In genomic region chr15:93917181-93917580, GRCh38 we compare ENCODE assay signal across 37 cellular contexts.
"Had no signal": no experiment of that assay in that cellular context is flagged by ENCODE, and none has a peak within 500 bp of the region (broad histone marks: within the 10 kb centered on the region; RNA-seq: fewer than 3 reads in every experiment).

No MANE protein-coding gene starts in this region.

- H3K4me3 Mint-ChIP-seq: activated CD4-positive, alpha-beta memory T cell treated with anti-CD3 and anti-CD28 coated beads, Interleukin-2, amount 10 ng/mL, durations not matched to agents 7 days and 5 days; activated CD4-positive, alpha-beta T cell treated with anti-CD3 and anti-CD28 coated beads for 36 hours; activated CD4-positive, alpha-beta T cell treated with anti-CD3 and anti-CD28 coated beads, Interleukin-2, amount 10 ng/mL, durations not matched to agents 7 days and 5 days; activated CD8-positive, alpha-beta memory T cell treated with anti-CD3 and anti-CD28 coated beads, Interleukin-2, amount 10 ng/mL, durations not matched to agents 7 days and 5 days; activated CD8-positive, alpha-beta T cell treated with anti-CD3 and anti-CD28 coated beads, Interleukin-2, amount 10 ng/mL, durations not matched to agents 7 days and 5 days; activated naive CD4-positive, alpha-beta T cell treated with anti-CD3 and anti-CD28 coated beads, Interleukin-2, amount 10 ng/mL, durations not matched to agents 7 days and 5 days; activated naive CD4-positive, alpha-beta T cell treated with anti-CD3 and anti-CD28 coated beads, Interleukin-2, amount 50 U/mL, for 24 hours; activated naive CD8-positive, alpha-beta T cell; activated naive CD8-positive, alpha-beta T cell treated with anti-CD3 and anti-CD28 coated beads, Interleukin-2, amount 10 ng/mL, durations not matched to agents 7 days and 5 days; activated naive CD8-positive, alpha-beta T cell treated with anti-CD3 and anti-CD28 coated beads, Interleukin-2, amount 50 U/mL, for 24 hours; activated T-cell treated with anti-CD3 and anti-CD28 coated beads, Interleukin-2, amount 50 U/mL, for 24 hours; brain; central memory CD8-positive, alpha-beta T cell; T-helper 1 cell treated with Interleukin-12 subunit alpha and Interleukin-12 subunit beta and Interleukin-4 antibody, amounts not matched to agents 30 μg/mL and 1 μg/mL, for 36 hours; T-helper 2 cell treated with Interferon-gamma antibody and Interleukin-4, amounts not matched to agents 5 μg/mL and 100 μg/mL, for 36 hours had no signal

- H3K27ac ChIP-seq: ascending aorta, cardiac muscle cell, VCaP had no signal

- H3K9me3 Mint-ChIP-seq: activated CD4-positive, alpha-beta memory T cell treated with anti-CD3 and anti-CD28 coated beads, Interleukin-2, amount 10 ng/mL, durations not matched to agents 7 days and 5 days; activated CD4-positive, alpha-beta T cell treated with anti-CD3 and anti-CD28 coated beads, Interleukin-2, amount 10 ng/mL, durations not matched to agents 7 days and 5 days; activated naive CD4-positive, alpha-beta T cell treated with anti-CD3 and anti-CD28 coated beads, Interleukin-2, amount 10 ng/mL, durations not matched to agents 7 days and 5 days; activated naive CD8-positive, alpha-beta T cell treated with anti-CD3 and anti-CD28 coated beads, Interleukin-2, amount 10 ng/mL, durations not matched to agents 7 days and 5 days; activated T-helper 2 cell treated with anti-CD3 and anti-CD28 coated beads, Interferon-gamma antibody, Interleukin-2, Interleukin-4, amounts not matched to agents 10 μg/mL and 5 μg/mL and 100 μg/mL, durations not matched to agents 14 hours and 24 hours and 36 hours; T-helper 1 cell treated with Interleukin-12 subunit alpha and Interleukin-12 subunit beta and Interleukin-4 antibody, amounts not matched to agents 30 μg/mL and 1 μg/mL, for 36 hours; T-helper 2 cell treated with Interferon-gamma antibody and Interleukin-4, amounts not matched to agents 5 μg/mL and 100 μg/mL, for 36 hours had no signal

- H3K36me3 Mint-ChIP-seq: activated CD8-positive, alpha-beta memory T cell treated with anti-CD3 and anti-CD28 coated beads, Interleukin-2, amount 10 ng/mL, durations not matched to agents 7 days and 5 days; activated naive CD4-positive, alpha-beta T cell treated with anti-CD3 and anti-CD28 coated beads, Interleukin-2, amount 10 ng/mL, durations not matched to agents 7 days and 5 days; activated naive CD4-positive, alpha-beta T cell treated with anti-CD3 and anti-CD28 coated beads, Interleukin-2, amount 50 U/mL, for 24 hours; activated naive CD8-positive, alpha-beta T cell; activated naive CD8-positive, alpha-beta T cell treated with anti-CD3 and anti-CD28 coated beads, Interleukin-2, amount 10 ng/mL, durations not matched to agents 7 days and 5 days had no signal

- H3K27me3 Mint-ChIP-seq: activated CD4-positive, alpha-beta T cell treated with anti-CD3 and anti-CD28 coated beads, Interleukin-2, amount 10 ng/mL, durations not matched to agents 7 days and 5 days; activated naive CD4-positive, alpha-beta T cell treated with anti-CD3 and anti-CD28 coated beads, Interleukin-2, amount 50 U/mL, for 24 hours; activated naive CD8-positive, alpha-beta T cell treated with anti-CD3 and anti-CD28 coated beads, Interleukin-2, amount 10 ng/mL, durations not matched to agents 7 days and 5 days; activated naive CD8-positive, alpha-beta T cell treated with anti-CD3 and anti-CD28 coated beads, Interleukin-2, amount 50 U/mL, for 24 hours had no signal

- H3K27me3 ChIP-seq: ascending aorta, cardiac muscle cell had no signal

- H3K4me1 ChIP-seq: ascending aorta had no signal

- H3K4me3 ChIP-seq: ascending aorta, cardiac muscle cell had no signal

- H3K9me3 ChIP-seq: ascending aorta had no signal

- H3K36me3 ChIP-seq: ascending aorta, cardiac muscle cell had no signal

- H3K4me1 Mint-ChIP-seq: activated CD4-positive, alpha-beta memory T cell treated with anti-CD3 and anti-CD28 coated beads, Interleukin-2, amount 10 ng/mL, durations not matched to agents 7 days and 5 days; activated CD4-positive, alpha-beta T cell treated with anti-CD3 and anti-CD28 coated beads for 36 hours; activated CD4-positive, alpha-beta T cell treated with anti-CD3 and anti-CD28 coated beads, Interleukin-2, amount 10 ng/mL, durations not matched to agents 7 days and 5 days; activated CD8-positive, alpha-beta memory T cell treated with anti-CD3 and anti-CD28 coated beads, Interleukin-2, amount 10 ng/mL, durations not matched to agents 7 days and 5 days; activated naive CD4-positive, alpha-beta T cell treated with anti-CD3 and anti-CD28 coated beads, Interleukin-2, amount 10 ng/mL, durations not matched to agents 7 days and 5 days; activated naive CD4-positive, alpha-beta T cell treated with anti-CD3 and anti-CD28 coated beads, Interleukin-2, amount 50 U/mL, for 24 hours; activated naive CD8-positive, alpha-beta T cell treated with anti-CD3 and anti-CD28 coated beads, Interleukin-2, amount 10 ng/mL, durations not matched to agents 7 days and 5 days; activated naive CD8-positive, alpha-beta T cell treated with anti-CD3 and anti-CD28 coated beads, Interleukin-2, amount 50 U/mL, for 24 hours; central memory CD8-positive, alpha-beta T cell had no signal

- H3K27ac Mint-ChIP-seq: activated CD4-positive, alpha-beta memory T cell treated with anti-CD3 and anti-CD28 coated beads, Interleukin-2, amount 10 ng/mL, durations not matched to agents 7 days and 5 days; activated CD4-positive, alpha-beta T cell treated with anti-CD3 and anti-CD28 coated beads for 36 hours; activated CD4-positive, alpha-beta T cell treated with anti-CD3 and anti-CD28 coated beads, Interleukin-2, amount 10 ng/mL, durations not matched to agents 7 days and 5 days; activated CD8-positive, alpha-beta memory T cell treated with anti-CD3 and anti-CD28 coated beads, Interleukin-2, amount 10 ng/mL, durations not matched to agents 7 days and 5 days; activated CD8-positive, alpha-beta T cell treated with anti-CD3 and anti-CD28 coated beads, Interleukin-2, amount 10 ng/mL, durations not matched to agents 7 days and 5 days; activated naive CD4-positive, alpha-beta T cell treated with anti-CD3 and anti-CD28 coated beads, Interleukin-2, amount 10 ng/mL, durations not matched to agents 7 days and 5 days; activated naive CD4-positive, alpha-beta T cell treated with anti-CD3 and anti-CD28 coated beads, Interleukin-2, amount 50 U/mL, for 24 hours; activated naive CD8-positive, alpha-beta T cell; activated naive CD8-positive, alpha-beta T cell treated with anti-CD3 and anti-CD28 coated beads, Interleukin-2, amount 10 ng/mL, durations not matched to agents 7 days and 5 days; activated naive CD8-positive, alpha-beta T cell treated with anti-CD3 and anti-CD28 coated beads, Interleukin-2, amount 50 U/mL, for 24 hours; activated T-cell treated with anti-CD3 and anti-CD28 coated beads, Interleukin-2, amount 50 U/mL, for 24 hours; activated T-helper 2 cell treated with anti-CD3 and anti-CD28 coated beads, Interferon-gamma antibody, Interleukin-2, Interleukin-4, amounts not matched to agents 10 μg/mL and 5 μg/mL and 100 μg/mL, durations not matched to agents 14 hours and 24 hours and 36 hours; brain; T-helper 1 cell treated with Interleukin-12 subunit alpha and Interleukin-12 subunit beta and Interleukin-4 antibody, amounts not matched to agents 30 μg/mL and 1 μg/mL, for 36 hours; T-helper 2 cell treated with Interferon-gamma antibody and Interleukin-4, amounts not matched to agents 5 μg/mL and 100 μg/mL, for 36 hours had no signal

- ATAC-seq: activated CD4-positive, alpha-beta T cell treated with anti-CD3 and anti-CD28 coated beads for 36 hours; activated CD4-positive, CD25-positive, alpha-beta regulatory T cell treated with anti-CD3 and anti-CD28 coated beads, Interleukin-2, amount 50 U/mL, for 24 hours; activated CD8-positive, alpha-beta memory T cell treated with anti-CD3 and anti-CD28 coated beads, Interleukin-2, amount 10 ng/mL, durations not matched to agents 7 days and 5 days; activated CD8-positive, alpha-beta T cell treated with anti-CD3 and anti-CD28 coated beads, Interleukin-2, amount 10 ng/mL, durations not matched to agents 7 days and 5 days; activated naive CD8-positive, alpha-beta T cell treated with anti-CD3 and anti-CD28 coated beads, Interleukin-2, amount 50 U/mL, for 24 hours had no signal

- DNase-seq: activated CD4-positive, alpha-beta memory T cell treated with anti-CD3 and anti-CD28 coated beads, Interleukin-2, amount 10 ng/mL, durations not matched to agents 7 days and 5 days; activated CD4-positive, alpha-beta T cell treated with anti-CD3 and anti-CD28 coated beads for 1 hour; activated CD4-positive, alpha-beta T cell treated with anti-CD3 and anti-CD28 coated beads for 36 hours; activated CD4-positive, alpha-beta T cell treated with anti-CD3 and anti-CD28 coated beads for 48 hours; activated CD4-positive, alpha-beta T cell treated with anti-CD3 and anti-CD28 coated beads, Interleukin-2, amount 10 ng/mL, durations not matched to agents 7 days and 5 days; activated CD4-positive, alpha-beta T cell treated with anti-CD3 and anti-CD28 coated beads, Interleukin-2, amount 50 U/mL, for 48 hours; activated CD4-positive, CD25-positive, alpha-beta regulatory T cell; activated CD8-positive, alpha-beta memory T cell treated with anti-CD3 and anti-CD28 coated beads for 24 hours; activated CD8-positive, alpha-beta memory T cell treated with anti-CD3 and anti-CD28 coated beads, Interleukin-2, amount 10 ng/mL, durations not matched to agents 7 days and 5 days; activated CD8-positive, alpha-beta memory T cell treated with anti-CD3 and anti-CD28 coated beads, Interleukin-2, amount 50 U/mL, for 48 hours; activated CD8-positive, alpha-beta T cell treated with anti-CD3 and anti-CD28 coated beads, Interleukin-2, amount 10 ng/mL, durations not matched to agents 7 days and 5 days; activated effector memory CD4-positive, alpha-beta T cell treated with Interleukin-2 at 50 U/mL for 16 hours; activated gamma-delta T cell; activated naive CD4-positive, alpha-beta T cell treated with anti-CD3 and anti-CD28 coated beads, Interleukin-2, amount 10 ng/mL, durations not matched to agents 7 days and 5 days; activated naive CD4-positive, alpha-beta T cell treated with Interleukin-2 at 50 U/mL for 16 hours; activated naive CD8-positive, alpha-beta T cell treated with anti-CD3 and anti-CD28 coated beads, Interleukin-2, amount 10 ng/mL, durations not matched to agents 7 days and 5 days; activated naive CD8-positive, alpha-beta T cell treated with anti-CD3 and anti-CD28 coated beads, Interleukin-2, amount 50 U/mL, for 24 hours; activated T-cell treated with anti-CD3 and anti-CD28 coated beads, Interleukin-2, amount 50 U/mL, for 24 hours; activated T-cell treated with anti-CD3 and anti-CD28 coated beads, Interleukin-2, amount 50 U/mL, for 48 hours; amygdala; anterior cingulate cortex; caudate nucleus; cerebellar nuclear complex; T-helper 1 cell; T-helper 2 cell; T-helper 9 cell had no signal
